ENCODE assay signal across 4 cellular contexts in genomic region chrX:150719641-150720040, GRCh38.
"Had no signal": no experiment of that assay in that cellular context is flagged by ENCODE, and none has a peak within 500 bp of the region (broad histone marks: within the 10 kb centered on the region; RNA-seq: fewer than 3 reads in every experiment).

No MANE protein-coding gene starts in this region.

- H3K4me1 Mint-ChIP-seq: GM23338, H9 had no signal

- ATAC-seq: GM23338 had no signal

- DNase-seq: H9, HCEC 1CT, IMR-90 had no signal

- H3K9me3 Mint-ChIP-seq: GM23338 had no signal

- H3K4me3 ChIP-seq: GM23338 had no signal

- H3K27ac Mint-ChIP-seq: GM23338 had no signal

- H3K4me3 Mint-ChIP-seq: GM23338, H9 had no signal
